ENCODE assay signal across 8 cellular contexts in genomic region chr4:56978750-56979303, GRCh38. TPM values are rescaled to one million over a fixed set of nuclear protein-coding genes. Genes with fewer than 3 reads are reported as not detected.
DNase-seq lines count a peak whose midpoint lies in the region; ATAC-seq and TF ChIP-seq lines count a peak whose summit lies in the region.

POLR2B (plus strand) TSS chr4:56978896; CDS start chr4:56978986, 90 bp downstream.

- peak; percentile 34 for TF ChIP-seq POLR2A in testis (IDR thresholded peaks at IDR 0.05)

- TF ChIP-seq EP300 in SK-N-SH (IDR thresholded peaks at IDR 0.05; ENCODE audit: borderline replicate concordance in 1 of 2, low read depth in 1 of 2, low read length in 1 of 2), result no peak

- peaks cover 9 to 10% of the 10 kb centered on the region in 2 experiments for H3K4me1 ChIP-seq in SK-N-SH (ENCODE audit: control insufficient read depth in 1 of 2, insufficient read depth in 2 of 2, low read depth in 1 of 2, low read length in 1 of 2)
- H3K4me1 ChIP-seq in testis, result peaks cover 16% of the 10 kb centered on the region

- peaks cover 90% of the 10 kb centered on the region for H3K79me2 ChIP-seq in SK-N-SH (ENCODE audit: insufficient read depth)

- peaks cover 19% of the 10 kb centered on the region for H3F3A ChIP-seq in SK-N-SH (replicated peaks; ENCODE audit: insufficient read depth)

- no peaks in the 10 kb centered on the region for H3K9me2 ChIP-seq in SK-N-SH

- 2% methylated on average over 29 of the region's 37 CpGs for WGBS in SK-N-SH (ENCODE audit: low lambda C conversion rate)
- 0 to 1% methylated on average over 35 to 37 of the region's 37 CpGs for WGBS in testis, 2 donors

- peak within 1 kb of the TSS; percentile 86 to 94 for H3K27ac ChIP-seq in SK-N-SH (ENCODE audit: low read depth in 2 of 2, low read length in 1 of 2)
- H3K27ac ChIP-seq in testis, result peak within 1 kb of the TSS; percentile 73 to 93

- POLR2A ChIA-PET in SK-N-SH (lab: Yijun Ruan, JAX), result interaction anchor here (0.9 to 1.7 kb wide), 2 partner anchors 70 to 71 kb away, joined by 3 to 5 read pairs; partner anchors contain the start of gene REST

- intact Hi-C loops in testis (cut with DNase I; ENCODE audit: low total_unique reads), result loop anchor here (5.0 kb wide), 1 partner anchor 72 kb away; the partner anchor contains the start of gene REST

- H2AFZ ChIP-seq in SK-N-SH (ENCODE audit: low read depth), result peak within 1 kb of the TSS; percentile 97

- H3K9ac ChIP-seq in SK-N-SH, result peak within 1 kb of the TSS; percentile 90

- H3K4me2 ChIP-seq in SK-N-SH, result peak within 1 kb of the TSS; percentile 92

- ATAC-seq in omental fat pad (ENCODE audit: low FRiP score), result peak; percentile 77

- H4K20me1 ChIP-seq in SK-N-SH (ENCODE audit: insufficient read depth), result peaks cover 52% of the 10 kb centered on the region

- peak; percentile 72 for DNase-seq in GM04503 (ENCODE audit: low read depth)
- DNase-seq in HFF-Myc (ENCODE audit: extremely low read depth, low read depth), result peak; percentile 90
- peak; percentile 98 for DNase-seq in NAMALWA (ENCODE audit: low spot score)
- peak; percentile 90 for DNase-seq in SK-N-SH
- DNase-seq in activated naive CD4-positive, alpha-beta T cell treated with anti-CD3 and anti-CD28 coated beads, Interleukin-2, amount 50 U/mL, for 16 hours, result peak; percentile 84
- peak; percentile 95 for DNase-seq in globus pallidus (ENCODE audit: low spot score)
- peak; percentile 81 for DNase-seq in omental fat pad (ENCODE audit: low spot score)
- peak; percentile 97 for DNase-seq in testis

- TF ChIP-seq CTCF in HFF-Myc (IDR thresholded peaks at IDR 0.05; ENCODE audit: low read depth, low read length, missing control alignments) (no peak), SK-N-SH (IDR thresholded peaks at IDR 0.05) (no peak), omental fat pad (IDR thresholded peaks at IDR 0.05) (no peak), testis (IDR thresholded peaks at IDR 0.05) (no peak)

- TF ChIP-seq RAD21 in SK-N-SH (IDR thresholded peaks at IDR 0.05; ENCODE audit: low read length), result no peak

- H3K27me3 ChIP-seq in SK-N-SH (ENCODE audit: insufficient read depth) (no peaks in the 10 kb centered on the region), testis (no peaks in the 10 kb centered on the region)

- H3K9me3 ChIP-seq in SK-N-SH (no peaks in the 10 kb centered on the region), testis (no peaks in the 10 kb centered on the region)

- CTCF ChIA-PET in SK-N-SH (lab: Yijun Ruan, JAX), result interaction anchor here (0.7 to 1.9 kb wide), 5 partner anchors 17 to 179 kb away, joined by 3 to 5 read pairs (median 3); no protein-coding TSS in a partner anchor

- H3K4me3 ChIP-seq in HFF-Myc (replicated peaks; ENCODE audit: low read depth, low read length), result peak within 1 kb of the TSS; percentile 85
- H3K4me3 ChIP-seq in SK-N-SH (ENCODE audit: low read depth in 2 of 2, low read length in 1 of 2), result peak within 1 kb of the TSS; percentile 78 to 99
- peak within 1 kb of the TSS; percentile 92 to 97 for H3K4me3 ChIP-seq in testis

- H3K36me3 ChIP-seq in SK-N-SH (replicated peaks in 1 of 2; ENCODE audit: control insufficient read depth in 1 of 2, insufficient read depth in 2 of 2, low read length in 1 of 2) (peaks cover 5 to 26% of the 10 kb centered on the region in 2 experiments), testis (ENCODE audit: low read depth, missing control alignments) (no peaks in the 10 kb centered on the region)

TF ChIP-seq in SK-N-SH, 30 proteins besides CTCF, POLR2A, EP300 and RAD21 (continues in another document):
- TF ChIP-seq GATA2 (CRISPR knock-in tag; IDR thresholded peaks at IDR 0.05) (no peak), IRF3 (IDR thresholded peaks at IDR 0.05; ENCODE audit: low read depth, low read length) (no peak), RFX5 (IDR thresholded peaks at IDR 0.05; ENCODE audit: low read length) (no peak), MXI1 (IDR thresholded peaks at IDR 0.05; ENCODE audit: low read depth, low read length) (peak; percentile 88; the same call in 1 of the 2 replicates), REST (IDR thresholded peaks at IDR 0.05; ENCODE audit: low read depth, low read length) (peak; percentile 43; the same call in 1 of the 2 replicates), NRF1 (IDR thresholded peaks at IDR 0.05; ENCODE audit: low read depth, low read length) (peak; percentile 59; the same call in 1 of the 2 replicates), PBX3 (IDR thresholded peaks at IDR 0.05) (no peak), CHD2 (IDR thresholded peaks at IDR 0.05; ENCODE audit: low read length, partially characterized antibody) (peak; percentile 68), RCOR1 (IDR thresholded peaks at IDR 0.05; ENCODE audit: low read length) (0 out of 2 replicates have a peak, but pooled peaks have one; percentile 32), TAF1 (IDR thresholded peaks at IDR 0.05; ENCODE audit: borderline replicate concordance, low read depth, low read length) (peak; percentile 73; the same call in 1 of the 2 replicates), MEF2A (IDR thresholded peaks at IDR 0.05; ENCODE audit: borderline replicate concordance, low read depth) (no peak), JUND (IDR thresholded peaks at IDR 0.05) (no peak; the same call in 1 of the 2 replicates), ZBTB33 (IDR thresholded peaks at IDR 0.05; ENCODE audit: borderline replicate concordance, low read depth) (peak; percentile 76; the same call in 1 of the 2 replicates), TEAD4 (IDR thresholded peaks at IDR 0.05; ENCODE audit: borderline replicate concordance, insufficient read depth) (no peak), FOXJ3 (CRISPR knock-in tag; IDR thresholded peaks at IDR 0.05) (no peak)

RNA-seq across cellular contexts. Expression of gene POLR2B, which starts in this region (rescaled TPM):
- polyA plus RNA-seq in SK-N-SH (2012; rRNA removed) (58.5 and 71.5 TPM in 2 replicates), testis (ENCODE audit: insufficient read depth, low read depth, low replicate concordance) (81.8 TPM)
- 74.7 and 92.0 TPM in 2 replicates for polyA plus RNA-seq in SK-N-SH (2012; cell fraction: cytosol; rRNA removed)
- polyA plus RNA-seq in SK-N-SH (2012; cell fraction: nucleus; rRNA removed), result 64.3 and 130 TPM in 2 replicates
- total RNA-seq in omental fat pad (10 to 100 TPM; 47.7 to 92.5 (median 62.2) TPM), testis (100 to 1,000 TPM in 1 of 2 donors, 10 to 100 TPM in 1; 81.8 to 104 TPM)

Comparison
In these comparisons a context has a peak if more than half of its experiments do, and no peak if none do; other contexts are left out.
1. Peak in every context shown above with its lines: DNase-seq, ATAC-seq, H3K4me3 ChIP-seq and H3K27ac ChIP-seq.